ENCODE assay signal across 1 cellular context in genomic region chr10:29636178-29636577, GRCh38.
TF ChIP-seq lines count a peak whose summit lies in the region.

No MANE protein-coding gene starts in this region.

TF ChIP-seq in WTC11, 78 proteins besides CTCF, POLR2A, EP300 and RAD21 (continued from another document):
- TF ChIP-seq STAT6 (CRISPR knock-in tag; conservative IDR thresholded peaks at IDR 0.05; ENCODE audit: low read depth), result no peak
- TF ChIP-seq GRHL2 (CRISPR knock-in tag; IDR thresholded peaks at IDR 0.05; ENCODE audit: insufficient replicate concordance, severe bottlenecking), result no peak
- TF ChIP-seq ZMAT4 (CRISPR knock-in tag; IDR thresholded peaks at IDR 0.05), result no peak
- TF ChIP-seq ZNF396 (CRISPR knock-in tag; IDR thresholded peaks at IDR 0.05; ENCODE audit: borderline replicate concordance), result no peak
- TF ChIP-seq PRRX2 (CRISPR knock-in tag; IDR thresholded peaks at IDR 0.05), result no peak
- no peak for TF ChIP-seq MAX (CRISPR knock-in tag; IDR thresholded peaks at IDR 0.05)
TF ChIP-seq in WTC11: peak in this region for 0.
